In genomic region chr14:65949711-65950516, GRCh38 we compare ENCODE assay signal across 8 cellular contexts.
DNase-seq lines count a peak whose midpoint lies in the region; ATAC-seq, FAIRE-seq and TF ChIP-seq lines count a peak whose summit lies in the region.

No MANE protein-coding gene starts in this region.

- no peaks in the 10 kb centered on the region for H3K27me3 ChIP-seq in cardiac muscle cell
- peaks cover 0 to 35% (median 0%) of the 10 kb centered on the region in 4 donors for H3K27me3 ChIP-seq in esophagus muscularis mucosa

- FAIRE-seq in urothelium cell line (lab: Jason Lieb, UNC), result peak; percentile 99

- H3K9me3 ChIP-seq in cardiac muscle cell (ENCODE audit: low read depth), result no peaks in the 10 kb centered on the region
- no peaks in the 10 kb centered on the region for H3K9me3 ChIP-seq in esophagus muscularis mucosa

- H3K27ac ChIP-seq in cardiac muscle cell (no peak overlapping the region), esophagus muscularis mucosa (replicated peaks in 1 of 4) (no peak overlapping the region)

- ATAC-seq in Right ventricle myocardium inferior, result peak; percentile 69

- TF ChIP-seq CTCF in cardiac muscle cell (IDR thresholded peaks at IDR 0.05; ENCODE audit: low read depth, low read length), result no peak
- TF ChIP-seq CTCF in esophagus muscularis mucosa (IDR thresholded peaks at IDR 0.05), result no peak

- intact Hi-C loops in Right ventricle myocardium inferior (cut with DNase I), result no loop called here
- intact Hi-C loops in cardiac septum (cut with DNase I), result loop anchor here (10.0 kb wide), 1 partner anchor 535 kb away; the partner anchor contains the start of gene FUT8
- intact Hi-C loops in esophagus muscularis mucosa (cut with DNase I), result no loop called here

- TF ChIP-seq POLR2A in esophagus muscularis mucosa (IDR thresholded peaks at IDR 0.05; ENCODE audit: low read depth), result no peak

- H3K4me1 ChIP-seq in cardiac muscle cell (ENCODE audit: low read depth) (no peaks in the 10 kb centered on the region), esophagus muscularis mucosa (no peaks in the 10 kb centered on the region)

- WGBS in esophagus muscularis mucosa, result 31% methylated on average over 4 of the region's 4 CpGs

- DNase-seq in Right ventricle myocardium inferior (ENCODE audit: missing footprints) (peak; percentile 73), cardiac septum (ENCODE audit: low spot score) (no peak), HT1080 (ENCODE audit: low read depth) (peak; percentile 73), cardiac muscle cell (ENCODE audit: low read depth in 1 of 2, low spot score in 1 of 2) (peak; percentile 45 to 84), urothelium cell line (ENCODE audit: low spot score) (peak; percentile 87), KBM-7 (no peak), esophagus muscularis mucosa (ENCODE audit: extremely low spot score) (no peak)
- DNase-seq in activated CD4-positive, alpha-beta T cell treated with anti-CD3 and anti-CD28 coated beads, Interleukin-2, amount 50 U/mL, for 48 hours, result peak; percentile 52 to 60

- H3K4me3 ChIP-seq in cardiac muscle cell, result no peak overlapping the region
- no peak overlapping the region for H3K4me3 ChIP-seq in esophagus muscularis mucosa

- in situ Hi-C loops in KBM-7 (cut with MboI; ENCODE audit: low pct_unique_long_range_greater_than_20kb, low sequenced_read_pairs), result no loop called here

- no peak for TF ChIP-seq EP300 in esophagus muscularis mucosa (IDR thresholded peaks at IDR 0.05)

- H3K36me3 ChIP-seq in cardiac muscle cell, result no peaks in the 10 kb centered on the region
- no peaks in the 10 kb centered on the region for H3K36me3 ChIP-seq in esophagus muscularis mucosa

Comparison
In these comparisons a context has a peak if more than half of its experiments do, and no peak if none do; other contexts are left out.
1. DNase-seq: peak in Right ventricle myocardium inferior (single experiment), HT1080 (single experiment), activated CD4-positive, alpha-beta T cell treated with anti-CD3 and anti-CD28 coated beads, Interleukin-2, amount 50 U/mL, for 48 hours (2 of 2), cardiac muscle cell (2 of 2) and urothelium cell line (single experiment); none in cardiac septum (single experiment), KBM-7 (single experiment) and esophagus muscularis mucosa (single experiment).